ENCODE assay signal across 14 cellular contexts in the genomic region with DNA sequence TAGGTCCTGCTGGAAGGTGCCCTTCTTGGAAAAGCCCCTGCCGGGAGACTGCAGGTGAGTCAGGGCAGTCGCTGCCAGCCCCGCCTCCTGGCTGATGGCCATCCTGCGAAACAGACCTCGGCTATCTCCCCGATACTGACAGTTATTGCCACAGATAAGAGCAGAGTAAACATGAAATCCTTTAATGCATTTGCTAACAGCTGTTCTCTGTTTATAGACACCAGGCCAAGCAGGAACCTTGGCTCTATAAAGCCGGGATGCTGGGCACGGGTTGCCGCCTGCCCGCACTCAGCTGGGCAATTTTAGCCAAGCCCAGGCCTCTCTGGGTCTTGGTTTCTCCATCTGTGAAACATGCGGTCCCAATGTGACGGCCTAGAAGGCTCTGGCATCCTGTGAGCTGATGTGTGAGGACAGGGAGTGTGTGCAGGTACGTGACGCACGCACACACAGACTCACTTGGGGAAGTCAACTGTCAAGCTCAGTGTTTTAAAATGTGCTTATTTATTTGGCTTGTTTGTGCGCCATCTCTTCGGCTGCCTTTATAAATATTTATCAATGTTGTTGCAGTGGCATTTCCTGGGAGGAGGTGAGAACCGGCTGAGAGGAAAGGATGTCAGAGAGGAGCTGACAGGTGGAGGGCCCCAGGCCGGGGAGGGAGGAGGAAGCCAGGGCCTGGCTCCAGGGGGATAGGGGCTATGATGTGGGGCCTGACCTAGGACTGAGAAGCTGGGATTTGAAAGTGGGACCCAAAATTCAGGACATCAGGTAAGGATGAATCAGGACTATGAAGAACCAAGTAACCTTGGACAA. TPM values are rescaled to one million over a fixed set of nuclear protein-coding genes. Genes with fewer than 3 reads are reported as not detected.
A peak's percentile ranks its signal among the peaks of the same experiment; 100 is the strongest.
DNase-seq lines count a peak whose midpoint lies in the region; ATAC-seq and TF ChIP-seq lines count a peak whose summit lies in the region.
"Had no signal": no experiment of that assay in that cellular context is flagged by ENCODE, and none has a peak within 500 bp of the region (broad histone marks: within the 10 kb centered on the region; RNA-seq: fewer than 3 reads in every experiment).

No MANE protein-coding gene starts in this region.

- no peaks in the 10 kb centered on the region for H3K4me1 Mint-ChIP-seq in natural killer cell

- H3K36me3 Mint-ChIP-seq in natural killer cell = no peaks in the 10 kb centered on the region

- H3K9me3 Mint-ChIP-seq in natural killer cell = no peaks in the 10 kb centered on the region

- H3K27ac ChIP-seq in VCaP = peak overlapping the region; percentile 80
- H3K27ac ChIP-seq: BLaER1 had no signal

- H3K27ac Mint-ChIP-seq in natural killer cell = no peak overlapping the region
- H3K27ac Mint-ChIP-seq: T-helper 17 cell had no signal

- DNase-seq in DMS53 (lab: John Stamatoyannopoulos, UW) = peak; percentile 96
- peak; percentile 92 to 99 for DNase-seq in NCI-H2081 (lab: John Stamatoyannopoulos, UW)
- peak; percentile 67 for DNase-seq in mucosa of gallbladder (ENCODE audit: low spot score)
- no peak for DNase-seq in natural killer cell
- no peak for DNase-seq in pons (ENCODE audit: low spot score)
- DNase-seq in OCI-M2 (lab: John Stamatoyannopoulos, UW; ENCODE audit: unreplicated experiment) = no peak
- DNase-seq: activated T-cell treated with anti-CD3 and anti-CD28 coated beads for 4 hours, gastrocnemius medialis, NCI-H1930, T-helper 17 cell had no signal

- intact Hi-C loops in natural killer cell (cut with micrococcal nuclease) = no loop called here

- H3K27me3 Mint-ChIP-seq in natural killer cell (ENCODE audit: low read depth in 2 of 2) = peaks cover 8 to 11% of the 10 kb centered on the region in 2 donors

- ATAC-seq in natural killer cell (no peak), HG03045 (IDR thresholded peaks at IDR 0.05; ENCODE audit: unreplicated experiment) (no peak)
- ATAC-seq: gastrocnemius medialis, GM12878, T-helper 17 cell had no signal

- no peak overlapping the region for H3K4me3 Mint-ChIP-seq in natural killer cell
- H3K4me3 Mint-ChIP-seq: T-helper 17 cell had no signal

- TF ChIP-seq CTCF in VCaP (conservative IDR thresholded peaks at IDR 0.05) (no peak; the same call in 1 of the 2 replicates), natural killer cell (IDR thresholded peaks at IDR 0.05) (no peak)

RNA-seq across cellular contexts. Expression of gene PRR23E, which starts 50.8 kb away (rescaled TPM):
- not detected for total RNA-seq in mucosa of gallbladder
- not detected for total RNA-seq in natural killer cell
- total RNA-seq: gastrocnemius medialis, GM12878, T-helper 17 cell had no signal

Comparison
In these comparisons a context has a peak if more than half of its experiments do, and no peak if none do; other contexts are left out.
1. DNase-seq: peak in DMS53 (single experiment), NCI-H2081 (2 of 2) and mucosa of gallbladder (single experiment); none in natural killer cell (single experiment), pons (single experiment) and OCI-M2 (single experiment).